In the genomic region with DNA sequence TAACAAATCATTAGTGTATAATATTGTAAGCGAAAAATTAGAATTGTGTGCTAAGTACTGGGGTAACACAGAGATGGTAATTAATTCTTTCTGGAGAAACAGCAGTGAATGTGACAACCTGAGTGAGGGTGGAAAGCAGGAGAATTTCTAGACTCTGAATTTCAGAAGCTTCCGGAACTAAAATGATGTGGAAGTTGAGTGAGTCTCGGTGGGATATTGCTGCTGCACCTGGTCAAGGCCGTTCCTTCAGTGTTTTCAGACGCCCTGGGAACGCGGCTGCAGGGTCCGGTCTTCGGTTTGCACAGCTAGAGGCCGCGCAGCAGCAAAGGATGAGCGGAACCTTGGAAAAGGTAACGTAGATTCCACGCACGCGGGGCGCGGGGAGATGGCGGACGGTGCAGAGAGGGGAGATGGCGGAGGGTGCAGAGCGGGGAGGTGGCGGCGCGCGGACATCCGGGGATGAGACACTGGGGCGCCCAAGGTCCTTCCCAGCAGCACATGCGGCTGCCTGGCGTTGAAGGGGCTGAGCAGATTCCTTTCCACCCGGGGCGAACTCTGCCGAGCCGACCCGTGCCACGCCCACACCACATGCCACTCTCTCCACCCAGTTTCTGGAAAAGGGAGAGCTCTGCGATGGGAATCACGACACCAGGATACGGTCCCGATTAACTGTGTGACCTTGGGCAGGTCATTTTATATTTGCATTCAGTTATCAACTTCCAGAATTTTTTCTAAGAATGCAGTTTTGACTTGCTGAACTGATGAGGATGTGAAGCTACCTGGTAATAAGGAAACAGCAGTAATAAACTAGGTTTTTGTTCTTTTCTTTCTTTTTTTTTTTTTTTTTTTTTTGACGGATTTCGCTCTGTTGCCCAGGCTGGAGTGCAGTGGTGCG, we compare ENCODE assay signal across 1 cellular context.
TF ChIP-seq lines count a peak whose summit lies in the region.

TSS of gene MRPL48 (plus strand) at position 232 of the 895 bp plus-strand sequence. CDS start at position 330, 98 bp downstream.

TF ChIP-seq in K562, 482 proteins besides CTCF, POLR2A, EP300 and RAD21 (continued from another document and continues in another):
- TF ChIP-seq RREB1 (CRISPR knock-in tag; IDR thresholded peaks at IDR 0.05) (peak; percentile 86), RHOXF2B (CRISPR knock-in tag; conservative IDR thresholded peaks at IDR 0.05) (peak; percentile 80; the same call in 1 of the 2 replicates), IFI16 (CRISPR knock-in tag; IDR thresholded peaks at IDR 0.05) (no peak), ARID4B (CRISPR knock-in tag; IDR thresholded peaks at IDR 0.05) (peak; percentile 83), TAF15 (IDR thresholded peaks at IDR 0.05; ENCODE audit: low read depth, low read length) (no peak), TCF3 (CRISPR knock-in tag; IDR thresholded peaks at IDR 0.05) (no peak), ZNF644 (tag; IDR thresholded peaks at IDR 0.05; ENCODE audit: low read depth) (peak; percentile 24; the same call in 1 of the 2 replicates), RBM34 (IDR thresholded peaks at IDR 0.05; ENCODE audit: borderline replicate concordance, insufficient read depth, low read length) (no peak), GTF2F1 (IDR thresholded peaks at IDR 0.05; ENCODE audit: low read depth, low read length) (peak; percentile 78; the same call in 1 of the 2 replicates), ZNF699 (CRISPR knock-in tag; IDR thresholded peaks at IDR 0.05; ENCODE audit: insufficient replicate concordance) (no peak), LEF1 (IDR thresholded peaks at IDR 0.05) (peak; percentile 67), ZNF507 (tag; conservative IDR thresholded peaks at IDR 0.05) (no peak), ZNF75A (CRISPR knock-in tag; IDR thresholded peaks at IDR 0.05) (no peak), SP1 (CRISPR knock-in tag; IDR thresholded peaks at IDR 0.05) (peak; percentile 87; the same call in 1 of the 2 replicates), EWSR1 (IDR thresholded peaks at IDR 0.05; ENCODE audit: borderline replicate concordance, low read depth, partially characterized antibody) (no peak), TCF7L2 (IDR thresholded peaks at IDR 0.05; ENCODE audit: low read depth, low read length) (no peak), EZH2 (IDR thresholded peaks at IDR 0.05; ENCODE audit: borderline replicate concordance, low read depth, low read length) (no peak), STAT6 (CRISPR knock-in tag; IDR thresholded peaks at IDR 0.05) (no peak), HBP1 (CRISPR knock-in tag; IDR thresholded peaks at IDR 0.05) (peak; percentile 3; the same call in 1 of the 2 replicates), NFRKB (IDR thresholded peaks at IDR 0.05; ENCODE audit: low read depth) (peak; percentile 100), ZNF212 (CRISPR knock-in tag; IDR thresholded peaks at IDR 0.05) (no peak), ZNF766 (CRISPR knock-in tag; conservative IDR thresholded peaks at IDR 0.05) (peak; percentile 87; the same call in 1 of the 2 replicates), HNRNPH1 (optimal IDR thresholded peaks at IDR 0.05; ENCODE audit: low read depth, low read length) (no peak), CBFA2T3 (IDR thresholded peaks at IDR 0.05) (peak; percentile 35; the same call in 1 of the 2 replicates), THRB (CRISPR knock-in tag; conservative IDR thresholded peaks at IDR 0.05) (no peak), MIER1 (IDR thresholded peaks at IDR 0.05; ENCODE audit: low read depth) (peak; percentile 79), ZNF384 (IDR thresholded peaks at IDR 0.05; ENCODE audit: low read depth, low read length) (no peak)
- TF ChIP-seq, protein P1, sequence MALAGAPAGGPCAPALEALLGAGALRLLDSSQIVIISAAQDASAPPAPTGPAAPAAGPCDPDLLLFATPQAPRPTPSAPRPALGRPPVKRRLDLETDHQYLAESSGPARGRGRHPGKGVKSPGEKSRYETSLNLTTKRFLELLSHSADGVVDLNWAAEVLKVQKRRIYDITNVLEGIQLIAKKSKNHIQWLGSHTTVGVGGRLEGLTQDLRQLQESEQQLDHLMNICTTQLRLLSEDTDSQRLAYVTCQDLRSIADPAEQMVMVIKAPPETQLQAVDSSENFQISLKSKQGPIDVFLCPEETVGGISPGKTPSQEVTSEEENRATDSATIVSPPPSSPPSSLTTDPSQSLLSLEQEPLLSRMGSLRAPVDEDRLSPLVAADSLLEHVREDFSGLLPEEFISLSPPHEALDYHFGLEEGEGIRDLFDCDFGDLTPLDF (CRISPR knock-in tag; IDR thresholded peaks at IDR 0.05) = peak; percentile 81
- TF ChIP-seq, protein P2, sequence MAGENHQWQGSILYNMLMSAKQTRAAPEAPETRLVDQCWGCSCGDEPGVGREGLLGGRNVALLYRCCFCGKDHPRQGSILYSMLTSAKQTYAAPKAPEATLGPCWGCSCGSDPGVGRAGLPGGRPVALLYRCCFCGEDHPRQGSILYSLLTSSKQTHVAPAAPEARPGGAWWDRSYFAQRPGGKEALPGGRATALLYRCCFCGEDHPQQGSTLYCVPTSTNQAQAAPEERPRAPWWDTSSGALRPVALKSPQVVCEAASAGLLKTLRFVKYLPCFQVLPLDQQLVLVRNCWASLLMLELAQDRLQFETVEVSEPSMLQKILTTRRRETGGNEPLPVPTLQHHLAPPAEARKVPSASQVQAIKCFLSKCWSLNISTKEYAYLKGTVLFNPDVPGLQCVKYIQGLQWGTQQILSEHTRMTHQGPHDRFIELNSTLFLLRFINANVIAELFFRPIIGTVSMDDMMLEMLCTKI (IDR thresholded peaks at IDR 0.05; ENCODE audit: partially characterized antibody) = no peak
- TF ChIP-seq, protein P3, sequence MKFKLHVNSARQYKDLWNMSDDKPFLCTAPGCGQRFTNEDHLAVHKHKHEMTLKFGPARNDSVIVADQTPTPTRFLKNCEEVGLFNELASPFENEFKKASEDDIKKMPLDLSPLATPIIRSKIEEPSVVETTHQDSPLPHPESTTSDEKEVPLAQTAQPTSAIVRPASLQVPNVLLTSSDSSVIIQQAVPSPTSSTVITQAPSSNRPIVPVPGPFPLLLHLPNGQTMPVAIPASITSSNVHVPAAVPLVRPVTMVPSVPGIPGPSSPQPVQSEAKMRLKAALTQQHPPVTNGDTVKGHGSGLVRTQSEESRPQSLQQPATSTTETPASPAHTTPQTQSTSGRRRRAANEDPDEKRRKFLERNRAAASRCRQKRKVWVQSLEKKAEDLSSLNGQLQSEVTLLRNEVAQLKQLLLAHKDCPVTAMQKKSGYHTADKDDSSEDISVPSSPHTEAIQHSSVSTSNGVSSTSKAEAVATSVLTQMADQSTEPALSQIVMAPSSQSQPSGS (CRISPR knock-in tag; IDR thresholded peaks at IDR 0.05) = no peak
- TF ChIP-seq, protein P4, sequence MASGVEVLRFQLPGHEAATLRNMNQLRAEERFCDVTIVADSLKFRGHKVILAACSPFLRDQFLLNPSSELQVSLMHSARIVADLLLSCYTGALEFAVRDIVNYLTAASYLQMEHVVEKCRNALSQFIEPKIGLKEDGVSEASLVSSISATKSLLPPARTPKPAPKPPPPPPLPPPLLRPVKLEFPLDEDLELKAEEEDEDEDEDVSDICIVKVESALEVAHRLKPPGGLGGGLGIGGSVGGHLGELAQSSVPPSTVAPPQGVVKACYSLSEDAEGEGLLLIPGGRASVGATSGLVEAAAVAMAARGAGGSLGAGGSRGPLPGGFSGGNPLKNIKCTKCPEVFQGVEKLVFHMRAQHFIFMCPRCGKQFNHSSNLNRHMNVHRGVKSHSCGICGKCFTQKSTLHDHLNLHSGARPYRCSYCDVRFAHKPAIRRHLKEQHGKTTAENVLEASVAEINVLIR (CRISPR knock-in tag; IDR thresholded peaks at IDR 0.05) = no peak
